ENCODE assay signal across 24 cellular contexts in the genomic region with DNA sequence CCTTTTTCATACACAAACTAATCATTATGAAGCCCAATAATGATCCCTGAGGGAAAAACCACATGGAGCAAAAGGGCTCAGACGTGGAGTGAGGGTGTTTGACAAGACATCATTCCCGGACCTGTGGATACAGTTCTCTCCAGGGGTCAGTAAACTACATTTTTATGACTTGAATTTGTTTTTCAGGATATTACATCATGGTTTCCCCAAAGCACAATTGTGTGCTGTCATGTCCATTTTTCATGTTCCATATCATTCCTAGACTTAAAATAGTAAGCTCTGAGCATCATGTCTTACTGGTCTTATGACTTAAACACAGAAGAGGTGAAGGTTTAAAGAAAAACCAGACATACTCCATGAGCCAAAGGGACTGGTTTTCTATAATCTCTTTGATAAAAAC.
A peak's percentile ranks its signal among the peaks of the same experiment; 100 is the strongest.
DNase-seq lines count a peak whose midpoint lies in the region; ATAC-seq and TF ChIP-seq lines count a peak whose summit lies in the region.
"Had no signal": no experiment of that assay in that cellular context is flagged by ENCODE, and none has a peak within 500 bp of the region (broad histone marks: within the 10 kb centered on the region; RNA-seq: fewer than 3 reads in every experiment).

No MANE protein-coding gene starts in this region.

- H3K36me3 ChIP-seq in HEK293 (ENCODE audit: control insufficient read depth in 2 of 2, insufficient read depth in 1 of 2, low read length in 2 of 2): no peaks in the 10 kb centered on the region
- no peaks in the 10 kb centered on the region for H3K36me3 ChIP-seq in smooth muscle cell (ENCODE audit: low read depth)
- H3K36me3 ChIP-seq: esophagus squamous epithelium, upper lobe of right lung had no signal

- no peaks in the 10 kb centered on the region for H4K20me1 ChIP-seq in smooth muscle cell (ENCODE audit: low read depth)

- H3K4me2 ChIP-seq in smooth muscle cell: no peak overlapping the region
- H3K4me2 ChIP-seq: PC-9 had no signal

- TF ChIP-seq CTCF in HEK293 (tag by site-specific recombination; IDR thresholded peaks at IDR 0.05) (no peak), cardiac fibroblast (IDR thresholded peaks at IDR 0.05; ENCODE audit: low read depth, low read length) (no peak), fibroblast of villous mesenchyme (IDR thresholded peaks at IDR 0.05; ENCODE audit: insufficient read depth, low read depth, low read length) (no peak), smooth muscle cell (IDR thresholded peaks at IDR 0.05; ENCODE audit: borderline replicate concordance, insufficient read depth, poor library complexity, severe bottlenecking) (no peak)

- POLR2A ChIA-PET in HEK293 (lab: Yijun Ruan, JAX): no interaction called here

- WGBS in smooth muscle cell (ENCODE audit: low lambda C conversion rate): 81% methylated on average over 2 of the region's 2 CpGs

- no peak overlapping the region for H3K9ac ChIP-seq in smooth muscle cell (ENCODE audit: low read depth)
- H3K9ac ChIP-seq: parathyroid adenoma had no signal

- H3K27me3 ChIP-seq in smooth muscle cell (ENCODE audit: low read depth): no peaks in the 10 kb centered on the region
- H3K27me3 ChIP-seq: esophagus squamous epithelium, upper lobe of right lung had no signal

- no peak overlapping the region for H2AFZ ChIP-seq in smooth muscle cell (ENCODE audit: low read depth)
- H2AFZ ChIP-seq: parathyroid adenoma, PC-9 had no signal

- H3K27ac ChIP-seq in HEK293 (ENCODE audit: extremely low read depth, low read depth, low read length): no peak overlapping the region
- no peak overlapping the region for H3K27ac ChIP-seq in smooth muscle cell (ENCODE audit: low read depth)
- H3K27ac ChIP-seq: esophagus squamous epithelium, parathyroid adenoma, PC-9, upper lobe of right lung had no signal

- H3K4me1 ChIP-seq in HEK293 (ENCODE audit: control insufficient read depth, insufficient read depth, low read length) (no peaks in the 10 kb centered on the region), smooth muscle cell (ENCODE audit: low read depth) (no peaks in the 10 kb centered on the region)
- H3K4me1 ChIP-seq: parathyroid adenoma had no signal

- CTCF ChIA-PET in HEK293 (lab: Yijun Ruan, JAX): interaction anchor here (0.5 kb wide), 1 partner anchor 259 kb away, joined by 3 read pairs; no protein-coding TSS in a partner anchor

- no peaks in the 10 kb centered on the region for H3F3A ChIP-seq in smooth muscle cell (ENCODE audit: low read depth)

- H3K9me3 ChIP-seq in HEK293 (ENCODE audit: control insufficient read depth, insufficient read depth, low read depth, low read length) (no peaks in the 10 kb centered on the region), smooth muscle cell (replicated peaks; ENCODE audit: low read depth) (no peaks in the 10 kb centered on the region)
- H3K9me3 ChIP-seq: esophagus squamous epithelium, upper lobe of right lung had no signal

- H3K4me3 ChIP-seq in HEK293 (ENCODE audit: low read depth, low read length): no peak overlapping the region
- H3K4me3 ChIP-seq in cardiac fibroblast (replicated peaks in 1 of 2; ENCODE audit: low read depth in 2 of 2, low read length in 2 of 2): no peak overlapping the region
- no peak overlapping the region for H3K4me3 ChIP-seq in fibroblast of villous mesenchyme (ENCODE audit: low read depth, low read length)
- H3K4me3 ChIP-seq in skeletal muscle cell (ENCODE audit: low read depth, low read length): no peak overlapping the region
- H3K4me3 ChIP-seq in smooth muscle cell: no peak overlapping the region
- H3K4me3 ChIP-seq: esophagus squamous epithelium, PC-9, upper lobe of right lung had no signal

- DNase-seq in cardiac fibroblast (ENCODE audit: low read depth in 2 of 2) (peak; percentile 60 to 61), fibroblast of villous mesenchyme (ENCODE audit: low read depth) (peak; percentile 50), skeletal muscle cell (ENCODE audit: low read depth) (peak; percentile 53), SKM-1 treated with dmso at 0.1 percent for 144 hours (lab: John Stamatoyannopoulos, UW; ENCODE audit: unreplicated experiment) (no peak), smooth muscle cell (lab: John Stamatoyannopoulos, UW; ENCODE audit: unreplicated experiment) (no peak), MV-4-11 (lab: John Stamatoyannopoulos, UW) (no peak)
- DNase-seq: activated CD4-positive, alpha-beta T cell treated with anti-CD3 and anti-CD28 coated beads, Interleukin-2, amount 50 U/mL, for 1 hour; activated CD8-positive, alpha-beta memory T cell treated with anti-CD3 and anti-CD28 coated beads, Interleukin-2, amount 50 U/mL, for 48 hours; activated gamma-delta T cell; caudate nucleus; CD8-positive, alpha-beta T cell; DMS79; effector CD4-positive, alpha-beta T cell; esophagus squamous epithelium; KBM-7; mammary epithelial cell; NCI-H1694 treated with DMSO at 0.1 percent for 48 hours; NCI-H345; PC-9; SIG-M5; upper lobe of right lung had no signal

- H3K79me2 ChIP-seq in smooth muscle cell (ENCODE audit: low read depth): no peaks in the 10 kb centered on the region
- H3K79me2 ChIP-seq: parathyroid adenoma had no signal

- ATAC-seq in HG03432 (IDR thresholded peaks at IDR 0.05; ENCODE audit: unreplicated experiment): no peak
- ATAC-seq: CD8-positive, alpha-beta T cell; upper lobe of right lung had no signal

TF ChIP-seq in HEK293, 187 proteins besides CTCF, POLR2A, EP300 and RAD21 (continues in another document):
- TF ChIP-seq ZNF354C (tag by site-specific recombination; IDR thresholded peaks at IDR 0.05; ENCODE audit: borderline replicate concordance, low read depth) (no peak), ZNF221 (tag by site-specific recombination; IDR thresholded peaks at IDR 0.05; ENCODE audit: borderline replicate concordance) (no peak), ZNF830 (tag by site-specific recombination; IDR thresholded peaks at IDR 0.05; ENCODE audit: low read depth) (no peak), ZFP37 (tag by site-specific recombination; IDR thresholded peaks at IDR 0.05) (no peak), ZNF629 (tag by site-specific recombination; IDR thresholded peaks at IDR 0.05) (peak; percentile 23; the same call in 1 of the 2 replicates), ZNF585B (tag by site-specific recombination; IDR thresholded peaks at IDR 0.05) (no peak), REPIN1 (tag by site-specific recombination; IDR thresholded peaks at IDR 0.05; ENCODE audit: low read depth) (no peak), WT1 (tag by site-specific recombination; IDR thresholded peaks at IDR 0.05) (no peak), ZNF600 (tag by site-specific recombination; IDR thresholded peaks at IDR 0.05) (peak; percentile 66; the same call in 1 of the 2 replicates), ZSCAN30 (tag by site-specific recombination; IDR thresholded peaks at IDR 0.05) (no peak), ZBTB17 (tag by site-specific recombination; IDR thresholded peaks at IDR 0.05) (no peak), BCL11A (tag by site-specific recombination; IDR thresholded peaks at IDR 0.05; ENCODE audit: low read depth) (no peak), ZNF664 (tag by site-specific recombination; IDR thresholded peaks at IDR 0.05) (no peak), ZXDB (tag by site-specific recombination; IDR thresholded peaks at IDR 0.05) (no peak), EGR2 (tag by site-specific recombination; IDR thresholded peaks at IDR 0.05; ENCODE audit: low read depth) (no peak), ZSCAN23 (tag by site-specific recombination; IDR thresholded peaks at IDR 0.05) (no peak), ZNF768 (tag by site-specific recombination; IDR thresholded peaks at IDR 0.05) (no peak), PRDM1 (tag by site-specific recombination; IDR thresholded peaks at IDR 0.05) (no peak)
- TF ChIP-seq, protein P1, sequence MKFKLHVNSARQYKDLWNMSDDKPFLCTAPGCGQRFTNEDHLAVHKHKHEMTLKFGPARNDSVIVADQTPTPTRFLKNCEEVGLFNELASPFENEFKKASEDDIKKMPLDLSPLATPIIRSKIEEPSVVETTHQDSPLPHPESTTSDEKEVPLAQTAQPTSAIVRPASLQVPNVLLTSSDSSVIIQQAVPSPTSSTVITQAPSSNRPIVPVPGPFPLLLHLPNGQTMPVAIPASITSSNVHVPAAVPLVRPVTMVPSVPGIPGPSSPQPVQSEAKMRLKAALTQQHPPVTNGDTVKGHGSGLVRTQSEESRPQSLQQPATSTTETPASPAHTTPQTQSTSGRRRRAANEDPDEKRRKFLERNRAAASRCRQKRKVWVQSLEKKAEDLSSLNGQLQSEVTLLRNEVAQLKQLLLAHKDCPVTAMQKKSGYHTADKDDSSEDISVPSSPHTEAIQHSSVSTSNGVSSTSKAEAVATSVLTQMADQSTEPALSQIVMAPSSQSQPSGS (tag by site-specific recombination; IDR thresholded peaks at IDR 0.05; ENCODE audit: low read depth): peak; percentile 82
- TF ChIP-seq, protein P2, sequence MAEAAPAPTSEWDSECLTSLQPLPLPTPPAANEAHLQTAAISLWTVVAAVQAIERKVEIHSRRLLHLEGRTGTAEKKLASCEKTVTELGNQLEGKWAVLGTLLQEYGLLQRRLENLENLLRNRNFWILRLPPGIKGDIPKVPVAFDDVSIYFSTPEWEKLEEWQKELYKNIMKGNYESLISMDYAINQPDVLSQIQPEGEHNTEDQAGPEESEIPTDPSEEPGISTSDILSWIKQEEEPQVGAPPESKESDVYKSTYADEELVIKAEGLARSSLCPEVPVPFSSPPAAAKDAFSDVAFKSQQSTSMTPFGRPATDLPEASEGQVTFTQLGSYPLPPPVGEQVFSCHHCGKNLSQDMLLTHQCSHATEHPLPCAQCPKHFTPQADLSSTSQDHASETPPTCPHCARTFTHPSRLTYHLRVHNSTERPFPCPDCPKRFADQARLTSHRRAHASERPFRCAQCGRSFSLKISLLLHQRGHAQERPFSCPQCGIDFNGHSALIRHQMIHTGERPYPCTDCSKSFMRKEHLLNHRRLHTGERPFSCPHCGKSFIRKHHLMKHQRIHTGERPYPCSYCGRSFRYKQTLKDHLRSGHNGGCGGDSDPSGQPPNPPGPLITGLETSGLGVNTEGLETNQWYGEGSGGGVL (tag by site-specific recombination; IDR thresholded peaks at IDR 0.05): no peak
- TF ChIP-seq, protein P3, sequence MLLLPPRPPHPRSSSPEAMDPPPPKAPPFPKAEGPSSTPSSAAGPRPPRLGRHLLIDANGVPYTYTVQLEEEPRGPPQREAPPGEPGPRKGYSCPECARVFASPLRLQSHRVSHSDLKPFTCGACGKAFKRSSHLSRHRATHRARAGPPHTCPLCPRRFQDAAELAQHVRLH (tag by site-specific recombination; IDR thresholded peaks at IDR 0.05): no peak

Comparison
In these comparisons a context has a peak if more than half of its experiments do, and no peak if none do; other contexts are left out.
1. DNase-seq: peak in cardiac fibroblast (2 of 2), fibroblast of villous mesenchyme (single experiment) and skeletal muscle cell (single experiment); none in SKM-1 treated with dmso at 0.1 percent for 144 hours (single experiment), smooth muscle cell (single experiment) and MV-4-11 (single experiment).